Comparison of ENCODE assay signal across 23 cellular contexts in genomic region chr3:550481-550880, GRCh38.
"Had no signal": no experiment of that assay in that cellular context is flagged by ENCODE, and none has a peak within 500 bp of the region (broad histone marks: within the 10 kb centered on the region; RNA-seq: fewer than 3 reads in every experiment).

No MANE protein-coding gene starts in this region.

- H3K27ac Mint-ChIP-seq: activated B cell treated with CpG ODN at 0.5 μM for 24 hours; activated CD4-positive, alpha-beta T cell treated with anti-CD3 and anti-CD28 coated beads, Interleukin-2, amount 10 ng/mL, durations not matched to agents 24 days and 14 days; activated naive CD4-positive, alpha-beta T cell treated with anti-CD3 and anti-CD28 coated beads, Interleukin-2, amount 10 ng/mL, durations not matched to agents 7 days and 5 days; activated naive CD8-positive, alpha-beta T cell treated with anti-CD3 and anti-CD28 coated beads for 36 hours; activated T-helper 17 cell treated with anti-CD3 and anti-CD28 coated beads, Interleukin-2, amount 50 U/mL, for 72 hours; T-helper 2 cell treated with Interferon-gamma antibody and Interleukin-4, amounts not matched to agents 5 μg/mL and 100 μg/mL, for 36 hours had no signal

- H3K9me3 Mint-ChIP-seq: activated B cell treated with CpG ODN at 0.5 μM for 24 hours had no signal

- DNase-seq: activated B cell treated with CpG ODN at 0.5 μM for 24 hours; activated CD4-positive, alpha-beta T cell treated with anti-CD3 and anti-CD28 coated beads for 1 hour; activated CD4-positive, alpha-beta T cell treated with anti-CD3 and anti-CD28 coated beads, Interleukin-2, amount 10 ng/mL, durations not matched to agents 24 days and 14 days; activated CD4-positive, alpha-beta T cell treated with anti-CD3 and anti-CD28 coated beads, Interleukin-2, amount 50 U/mL, for 48 hours; activated gamma-delta T cell; activated naive CD4-positive, alpha-beta T cell treated with anti-CD3 and anti-CD28 coated beads, Interleukin-2, amount 10 ng/mL, durations not matched to agents 7 days and 5 days; activated naive CD8-positive, alpha-beta T cell treated with anti-CD3 and anti-CD28 coated beads for 36 hours; activated T-cell treated with anti-CD3 and anti-CD28 coated beads, Interleukin-2, amount 50 U/mL, for 48 hours; brain microvascular endothelial cell; colonic mucosa; MG63; MV-4-11; NCI-H1092 treated with DMSO at 0.1 percent for 48 hours; NCI-H1417 treated with DMSO at 0.1 percent for 48 hours; NCI-H187; NCI-H2081; NCI-H2227 treated with DMSO at 0.1 percent for 48 hours; NCI-H446 treated with DMSO at 0.1 percent for 48 hours; NCI-H526 treated with DMSO at 0.1 percent for 48 hours; SK-N-SH had no signal

- H3K27me3 Mint-ChIP-seq: activated B cell treated with CpG ODN at 0.5 μM for 24 hours; activated CD4-positive, alpha-beta T cell treated with anti-CD3 and anti-CD28 coated beads, Interleukin-2, amount 10 ng/mL, durations not matched to agents 24 days and 14 days; activated naive CD4-positive, alpha-beta T cell treated with anti-CD3 and anti-CD28 coated beads, Interleukin-2, amount 10 ng/mL, durations not matched to agents 7 days and 5 days; activated naive CD8-positive, alpha-beta T cell treated with anti-CD3 and anti-CD28 coated beads for 36 hours; activated T-helper 17 cell treated with anti-CD3 and anti-CD28 coated beads, Interleukin-2, amount 50 U/mL, for 72 hours had no signal

- ATAC-seq: activated T-helper 17 cell treated with anti-CD3 and anti-CD28 coated beads, Interleukin-2, amount 50 U/mL, for 72 hours; Right ventricle myocardium inferior had no signal

- H3K4me1 Mint-ChIP-seq: activated B cell treated with CpG ODN at 0.5 μM for 24 hours; activated CD4-positive, alpha-beta T cell treated with anti-CD3 and anti-CD28 coated beads, Interleukin-2, amount 10 ng/mL, durations not matched to agents 24 days and 14 days; activated naive CD4-positive, alpha-beta T cell treated with anti-CD3 and anti-CD28 coated beads, Interleukin-2, amount 10 ng/mL, durations not matched to agents 7 days and 5 days; activated naive CD8-positive, alpha-beta T cell treated with anti-CD3 and anti-CD28 coated beads for 36 hours; activated T-helper 17 cell treated with anti-CD3 and anti-CD28 coated beads, Interleukin-2, amount 50 U/mL, for 72 hours had no signal

- H3K4me3 Mint-ChIP-seq: activated B cell treated with CpG ODN at 0.5 μM for 24 hours; activated CD4-positive, alpha-beta T cell treated with anti-CD3 and anti-CD28 coated beads, Interleukin-2, amount 10 ng/mL, durations not matched to agents 24 days and 14 days; activated naive CD4-positive, alpha-beta T cell treated with anti-CD3 and anti-CD28 coated beads, Interleukin-2, amount 10 ng/mL, durations not matched to agents 7 days and 5 days; activated naive CD8-positive, alpha-beta T cell treated with anti-CD3 and anti-CD28 coated beads for 36 hours; activated T-helper 17 cell treated with anti-CD3 and anti-CD28 coated beads, Interleukin-2, amount 50 U/mL, for 72 hours; T-helper 2 cell treated with Interferon-gamma antibody and Interleukin-4, amounts not matched to agents 5 μg/mL and 100 μg/mL, for 36 hours had no signal

- H3K36me3 Mint-ChIP-seq: activated naive CD4-positive, alpha-beta T cell treated with anti-CD3 and anti-CD28 coated beads, Interleukin-2, amount 10 ng/mL, durations not matched to agents 7 days and 5 days; activated naive CD8-positive, alpha-beta T cell treated with anti-CD3 and anti-CD28 coated beads for 36 hours had no signal
